Comparison of ENCODE assay signal across 6 cellular contexts in the genomic region with DNA sequence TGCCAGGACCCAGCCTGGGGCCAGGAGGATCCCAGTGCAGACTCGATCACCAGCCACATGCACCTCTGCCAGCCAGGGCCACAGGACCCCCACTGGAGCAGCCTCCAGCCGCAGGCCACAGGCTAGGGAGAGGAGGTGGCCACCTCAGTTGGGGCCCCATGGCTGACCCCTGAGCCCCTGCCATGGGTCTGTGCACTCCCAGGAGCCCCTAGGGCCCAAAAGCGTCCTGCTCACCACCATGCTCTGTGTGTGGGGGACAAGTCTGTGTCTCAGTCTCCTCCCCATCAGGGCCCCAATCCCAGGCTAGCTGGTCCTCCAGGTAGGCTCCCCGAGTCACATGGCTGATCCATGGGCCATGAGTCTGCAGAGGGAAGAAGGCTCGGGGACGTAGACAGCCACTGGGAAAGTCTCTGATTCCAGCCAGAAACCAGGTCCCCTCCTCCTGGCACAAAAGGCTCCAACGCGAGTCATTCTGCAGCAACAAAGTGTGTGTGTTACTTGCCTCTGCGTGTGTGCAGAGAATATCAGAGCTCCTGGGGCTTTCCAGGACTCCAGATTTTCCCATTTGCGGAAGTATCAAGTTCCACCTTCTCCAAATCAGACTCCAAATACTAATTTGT. TPM values are rescaled to one million over a fixed set of nuclear protein-coding genes. Genes with fewer than 3 reads are reported as not detected.
DNase-seq lines count a peak whose midpoint lies in the region; ATAC-seq and TF ChIP-seq lines count a peak whose summit lies in the region.

No MANE protein-coding gene starts in this region.

- TF ChIP-seq POLR2A in vagina (IDR thresholded peaks at IDR 0.05): no peak

- H3K27me3 ChIP-seq in WERI-Rb-1 (ENCODE audit: insufficient read depth, low read depth, severe bottlenecking) (no peaks in the 10 kb centered on the region), vagina (no peaks in the 10 kb centered on the region)

- ATAC-seq in GM18870 (IDR thresholded peaks at IDR 0.05; ENCODE audit: unreplicated experiment) (peak; percentile 20), GM21447 (IDR thresholded peaks at IDR 0.05; ENCODE audit: unreplicated experiment) (no peak), GM21786 (IDR thresholded peaks at IDR 0.05; ENCODE audit: unreplicated experiment) (no peak)

- H3K27ac ChIP-seq in WERI-Rb-1: peak overlapping the region; percentile 74
- peak overlapping the region; percentile 87 for H3K27ac ChIP-seq in vagina

- H3K9me3 ChIP-seq in WERI-Rb-1 (ENCODE audit: severe bottlenecking) (no peaks in the 10 kb centered on the region), iPS-18c (ENCODE audit: control insufficient read depth, insufficient read depth, low read length) (no peaks in the 10 kb centered on the region), vagina (no peaks in the 10 kb centered on the region)

- intact Hi-C loops in vagina (cut with DNase I): loop anchor here (2.0 to 10.0 kb wide), 4 partner anchors 37 to 154 kb away; a partner anchor contains a TSS

- H3K36me3 ChIP-seq in WERI-Rb-1 (no peaks in the 10 kb centered on the region), vagina (no peaks in the 10 kb centered on the region)

- TF ChIP-seq CTCF in WERI-Rb-1 (IDR thresholded peaks at IDR 0.05; ENCODE audit: low read depth, low read length) (no peak), vagina (IDR thresholded peaks at IDR 0.05) (no peak)

- H3K4me1 ChIP-seq in vagina: peaks cover 39% of the 10 kb centered on the region

- H3K4me3 ChIP-seq in WERI-Rb-1 (ENCODE audit: low read depth, low read length): peak overlapping the region; percentile 28
- H3K4me3 ChIP-seq in iPS-18c (ENCODE audit: insufficient read depth, low read depth, low read length): peak overlapping the region; percentile 31
- peak overlapping the region; percentile 33 to 51 for H3K4me3 ChIP-seq in vagina

- DNase-seq in WERI-Rb-1 (no peak), vagina (ENCODE audit: extremely low spot score in 2 of 2) (peak in 1 of 2 donors; percentile 92)

RNA-seq across cellular contexts. Expression of a gene that starts 6.1 kb away (rescaled TPM):
- total RNA-seq in vagina: 26.0 TPM

RNA-seq across cellular contexts. Expression of a gene that starts 8.3 kb away (rescaled TPM):
- 1.2 TPM for total RNA-seq in vagina

RNA-seq across cellular contexts. Expression of a gene that starts 24.1 kb away (rescaled TPM):
- 76.6 TPM for total RNA-seq in vagina

RNA-seq across cellular contexts. Expression of a gene that starts 33.4 kb away (rescaled TPM):
- total RNA-seq in vagina: 48.9 TPM

RNA-seq across cellular contexts. Expression of a gene that starts 38.3 kb away (rescaled TPM):
- 74.2 TPM for total RNA-seq in vagina
